In genomic region chr20:41245086-41245707, GRCh38 we compare ENCODE assay signal across 8 cellular contexts.
A peak's percentile ranks its signal among the peaks of the same experiment; 100 is the strongest.
DNase-seq lines count a peak whose midpoint lies in the region; ATAC-seq, FAIRE-seq and TF ChIP-seq lines count a peak whose summit lies in the region.

No MANE protein-coding gene starts in this region.

- POLR2A ChIA-PET in endothelial cell of umbilical vein (lab: Charles Lee) = interaction anchor here (1.1 kb wide), 1 partner anchor 26 kb away, joined by 4 read pairs; no protein-coding TSS in a partner anchor

- no peaks in the 10 kb centered on the region for H4K20me1 ChIP-seq in endothelial cell of umbilical vein (replicated peaks; ENCODE audit: control insufficient read depth, extremely low read depth, insufficient read depth, low read length)

- H3K36me3 Mint-ChIP-seq in activated T-cell treated with anti-CD3 and anti-CD28 coated beads, Interleukin-2, amount 50 U/mL, for 72 hours (ENCODE audit: insufficient read depth in 2 of 2) = peaks cover 0 to 1% of the 10 kb centered on the region in 2 donors
- H3K36me3 Mint-ChIP-seq in activated T-cell treated with anti-CD3 and anti-CD28 coated beads, Interleukin-2, amount 50 U/mL, for 4 hours (ENCODE audit: insufficient read depth) = no peaks in the 10 kb centered on the region

- H3K27ac Mint-ChIP-seq in activated T-cell treated with anti-CD3 and anti-CD28 coated beads, Interleukin-2, amount 50 U/mL, for 72 hours = no peak overlapping the region

- H3K36me3 ChIP-seq in endothelial cell of umbilical vein (ENCODE audit: control insufficient read depth in 2 of 2, extremely low read depth in 1 of 2, insufficient read depth in 2 of 2, low read length in 2 of 2) (no peaks in the 10 kb centered on the region), mucosa of descending colon (ENCODE audit: low read depth) (no peaks in the 10 kb centered on the region), uterus (no peaks in the 10 kb centered on the region)

- peaks cover 50% of the 10 kb centered on the region for H3K4me1 ChIP-seq in endothelial cell of umbilical vein (ENCODE audit: control insufficient read depth, extremely low read depth, insufficient read depth, low read length)
- H3K4me1 ChIP-seq in mucosa of descending colon (ENCODE audit: low read depth) = peaks cover 20% of the 10 kb centered on the region
- peaks cover 24 to 35% of the 10 kb centered on the region in 2 donors for H3K4me1 ChIP-seq in uterus

- peak overlapping the region; percentile 16 for H3K4me2 ChIP-seq in endothelial cell of umbilical vein (ENCODE audit: insufficient read depth, low read length)

- DNase-seq in activated T-cell treated with anti-CD3 and anti-CD28 coated beads, Interleukin-2, amount 50 U/mL, for 72 hours = peak; percentile 8 to 15
- DNase-seq in activated T-cell treated with anti-CD3 and anti-CD28 coated beads, Interleukin-2, amount 50 U/mL, for 4 hours = no peak
- DNase-seq in endothelial cell of umbilical vein (ENCODE audit: low read depth, low spot score) (peak; percentile 52), mucosa of descending colon (no peak), uterus (peak in 1 of 2 donors; percentile 45), NCI-H2081 treated with DMSO at 0.1 percent for 48 hours (lab: John Stamatoyannopoulos, UW) (no peak), NCI-H446 treated with DMSO at 0.1 percent for 48 hours (lab: John Stamatoyannopoulos, UW) (no peak), T-helper 1 cell (no peak)

- peak; percentile 72 to 83 for ATAC-seq in activated T-cell treated with anti-CD3 and anti-CD28 coated beads, Interleukin-2, amount 50 U/mL, for 72 hours (replicated peaks in 1 of 2)
- ATAC-seq in activated T-cell treated with anti-CD3 and anti-CD28 coated beads, Interleukin-2, amount 50 U/mL, for 4 hours = no peak
- peak; percentile 60 for ATAC-seq in mucosa of descending colon

- H3K4me3 ChIP-seq in endothelial cell of umbilical vein (replicated peaks in 1 of 3; ENCODE audit: insufficient read depth in 1 of 3, low read depth in 1 of 3, low read length in 3 of 3) (no peak overlapping the region), mucosa of descending colon (no peak overlapping the region), uterus (no peak overlapping the region)

- no TSS peak for BruUV-seq in endothelial cell of umbilical vein (replicated peaks; lab: Mats Ljungman, UMichigan)

- CTCF ChIA-PET in endothelial cell of umbilical vein (lab: Charles Lee) = interaction anchor here (0.8 to 4.5 kb wide), 11 partner anchors 11 to 94 kb away, joined by 3 to 48 read pairs (median 4); partner anchors contain the start of gene LPIN3

- no peaks in the 10 kb centered on the region for H3K9me1 ChIP-seq in endothelial cell of umbilical vein (replicated peaks; ENCODE audit: control insufficient read depth, extremely low read depth, insufficient read depth, low read length)

- H3K9me3 Mint-ChIP-seq in activated T-cell treated with anti-CD3 and anti-CD28 coated beads, Interleukin-2, amount 50 U/mL, for 72 hours = no peaks in the 10 kb centered on the region
- H3K9me3 Mint-ChIP-seq in activated T-cell treated with anti-CD3 and anti-CD28 coated beads, Interleukin-2, amount 50 U/mL, for 4 hours = no peaks in the 10 kb centered on the region

- H2AFZ ChIP-seq in endothelial cell of umbilical vein (ENCODE audit: low read depth, low read length) = peak overlapping the region; percentile 14

- peak overlapping the region; percentile 16 for H3K9ac ChIP-seq in endothelial cell of umbilical vein (replicated peaks; ENCODE audit: extremely low read depth, insufficient read depth, low read length)

- H3K4me1 Mint-ChIP-seq in activated T-cell treated with anti-CD3 and anti-CD28 coated beads, Interleukin-2, amount 50 U/mL, for 72 hours (ENCODE audit: low read depth) = peaks cover 14% of the 10 kb centered on the region
- H3K4me1 Mint-ChIP-seq in activated T-cell treated with anti-CD3 and anti-CD28 coated beads, Interleukin-2, amount 50 U/mL, for 4 hours (ENCODE audit: low read depth) = peaks cover 13% of the 10 kb centered on the region

- H3K4me3 Mint-ChIP-seq in activated T-cell treated with anti-CD3 and anti-CD28 coated beads, Interleukin-2, amount 50 U/mL, for 72 hours = no peak overlapping the region
- H3K4me3 Mint-ChIP-seq in activated T-cell treated with anti-CD3 and anti-CD28 coated beads, Interleukin-2, amount 50 U/mL, for 4 hours = no peak overlapping the region

- H3K79me2 ChIP-seq in endothelial cell of umbilical vein (ENCODE audit: control insufficient read depth, insufficient read depth, low read length) = no peaks in the 10 kb centered on the region

- no peaks in the 10 kb centered on the region for H3K27me3 ChIP-seq in endothelial cell of umbilical vein (ENCODE audit: control insufficient read depth in 2 of 2, insufficient read depth in 2 of 2, low read length in 2 of 2)
- no peaks in the 10 kb centered on the region for H3K27me3 ChIP-seq in uterus

- no peaks in the 10 kb centered on the region for H3K27me3 Mint-ChIP-seq in activated T-cell treated with anti-CD3 and anti-CD28 coated beads, Interleukin-2, amount 50 U/mL, for 72 hours (ENCODE audit: low read depth)
- H3K27me3 Mint-ChIP-seq in activated T-cell treated with anti-CD3 and anti-CD28 coated beads, Interleukin-2, amount 50 U/mL, for 4 hours (ENCODE audit: low read depth) = no peaks in the 10 kb centered on the region

- intact Hi-C loops in endothelial cell of umbilical vein (cut with micrococcal nuclease) = no loop called here
- intact Hi-C loops in mucosa of descending colon (cut with DNase I, micrococcal nuclease) = loop anchor here in 1 of 2 donors (10.0 kb wide), 1 partner anchor 90 kb away; no protein-coding TSS in a partner anchor
- intact Hi-C loops in uterus (cut with DNase I; ENCODE audit: low total_unique reads) = no loop called here

- H3K27ac ChIP-seq in endothelial cell of umbilical vein (ENCODE audit: insufficient read depth, low read depth, low read length) (peak overlapping the region; percentile 53), uterus (peak overlapping the region; percentile 95 to 99)

- no peak for FAIRE-seq in endothelial cell of umbilical vein (lab: Jason Lieb, UNC)

- H3K9me3 ChIP-seq in endothelial cell of umbilical vein (replicated peaks; ENCODE audit: control insufficient read depth, insufficient read depth, low read length) = no peaks in the 10 kb centered on the region
- H3K9me3 ChIP-seq in mucosa of descending colon = no peaks in the 10 kb centered on the region
- H3K9me3 ChIP-seq in uterus = no peaks in the 10 kb centered on the region

- TF ChIP-seq CTCF in endothelial cell of umbilical vein (IDR thresholded peaks at IDR 0.05; ENCODE audit: extremely low read depth in 1 of 2, insufficient read depth in 1 of 2, low read depth in 1 of 2, low read length in 2 of 2) (peak in 1 of 2 donors; percentile 17), mucosa of descending colon (IDR thresholded peaks at IDR 0.05) (no peak), uterus (IDR thresholded peaks at IDR 0.05) (peak in 3 of 4 experiments; percentile 33 to 38 (median 37))

- dilution Hi-C loops in endothelial cell of umbilical vein (cut with MboI; ENCODE audit: extremely low pct_ligation_motif_present, low sequenced_read_pairs) = no loop called here

- TF ChIP-seq POLR2A in endothelial cell of umbilical vein (IDR thresholded peaks at IDR 0.05; ENCODE audit: low read depth, low read length) (no peak), uterus (IDR thresholded peaks at IDR 0.05) (peak in 1 of 2 donors; percentile 37)

TF ChIP-seq in endothelial cell of umbilical vein, 7 proteins besides CTCF, POLR2A, EP300 and RAD21:
- TF ChIP-seq MYC (IDR thresholded peaks at IDR 0.05; ENCODE audit: low read depth, low read length) (no peak), JUN (IDR thresholded peaks at IDR 0.05; ENCODE audit: borderline replicate concordance, insufficient read depth, insufficient read length, low read depth) (peak; percentile 47), FOS (IDR thresholded peaks at IDR 0.05; ENCODE audit: borderline replicate concordance, insufficient read depth, low read length) (peak; percentile 54)

Comparison
In these comparisons a context has a peak if more than half of its experiments do, and no peak if none do; other contexts are left out.
1. ATAC-seq: peak in activated T-cell treated with anti-CD3 and anti-CD28 coated beads, Interleukin-2, amount 50 U/mL, for 72 hours (2 of 2) and mucosa of descending colon (single experiment); none in activated T-cell treated with anti-CD3 and anti-CD28 coated beads, Interleukin-2, amount 50 U/mL, for 4 hours (0 of 2).
2. DNase-seq: peak in activated T-cell treated with anti-CD3 and anti-CD28 coated beads, Interleukin-2, amount 50 U/mL, for 72 hours (2 of 2) and endothelial cell of umbilical vein (single experiment); none in activated T-cell treated with anti-CD3 and anti-CD28 coated beads, Interleukin-2, amount 50 U/mL, for 4 hours (single experiment), mucosa of descending colon (0 of 3), NCI-H2081 treated with DMSO at 0.1 percent for 48 hours (single experiment), NCI-H446 treated with DMSO at 0.1 percent for 48 hours (single experiment) and T-helper 1 cell (0 of 5).